10 cellular contexts compared by ENCODE assay signal in the genomic region with DNA sequence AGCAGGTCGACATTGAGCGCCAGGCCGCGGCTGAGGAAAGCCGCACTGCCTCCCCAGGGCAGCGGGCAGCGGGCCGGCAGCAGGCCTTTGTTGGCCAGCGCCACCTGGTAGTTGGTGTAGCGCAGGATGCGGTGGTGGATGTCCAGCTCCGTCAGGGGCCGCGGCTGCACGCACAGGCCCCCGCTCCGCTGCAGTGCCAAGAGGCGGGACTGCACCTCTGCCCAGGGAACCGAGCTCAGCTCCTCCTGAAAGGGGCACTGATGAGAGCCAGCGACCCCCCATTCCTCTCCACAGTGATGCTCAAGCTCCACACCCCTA. TPM values are rescaled to one million over a fixed set of nuclear protein-coding genes. Genes with fewer than 3 reads are reported as not detected.
A peak's percentile ranks its signal among the peaks of the same experiment; 100 is the strongest.
DNase-seq lines count a peak whose midpoint lies in the region; ATAC-seq lines count a peak whose summit lies in the region.
"Had no signal": no experiment of that assay in that cellular context is flagged by ENCODE, and none has a peak within 500 bp of the region (broad histone marks: within the 10 kb centered on the region; RNA-seq: fewer than 3 reads in every experiment).

No MANE protein-coding gene starts in this region.

- no peaks in the 10 kb centered on the region for H4K20me1 ChIP-seq in GM23248 (ENCODE audit: insufficient read depth)

- H3K36me3 ChIP-seq in GM23248 (ENCODE audit: low read depth) = no peaks in the 10 kb centered on the region
- no peaks in the 10 kb centered on the region for H3K36me3 ChIP-seq in iPS-15b (ENCODE audit: control insufficient read depth, insufficient read depth, low read length)
- no peaks in the 10 kb centered on the region for H3K36me3 ChIP-seq in skeletal muscle satellite cell (ENCODE audit: insufficient read depth, low read length)

- no peak overlapping the region for H3K27ac ChIP-seq in GM23248

- WGBS in GM23248 (ENCODE audit: low coverage in 1 of 2, low lambda C conversion rate in 2 of 2, missing lambda C conversion rate in 2 of 2), 2 experiments = 21 to 26% methylated on average over 17 to 19 of the region's 20 CpGs

- in situ Hi-C loops in GM23248 (cut with MboI) = no loop called here

- H3K4me2 ChIP-seq in GM23248 (ENCODE audit: unreplicated experiment) = no peak overlapping the region
- H3K4me2 ChIP-seq in skeletal muscle satellite cell (ENCODE audit: low read length) = peak overlapping the region; percentile 80

- POLR2A ChIA-PET in activated CD8-positive, alpha-beta T cell treated with anti-CD3 and anti-CD28 coated beads, Interleukin-2, amount 10 ng/mL, durations not matched to agents 7 days and 5 days (lab: Charles Lee) = interaction anchor here (0.6 to 1.7 kb wide), 3 partner anchors 9 to 88 kb away, joined by 3 to 10 read pairs (median 3); partner anchors contain the start of gene ABCB8

- H2AFZ ChIP-seq in GM23248 = 0 out of 2 replicates have a peak overlapping the region, but pooled peaks have one; percentile 28

- peaks cover 50% of the 10 kb centered on the region for H3K4me1 Mint-ChIP-seq in activated CD8-positive, alpha-beta T cell treated with anti-CD3 and anti-CD28 coated beads, Interleukin-2, amount 10 ng/mL, durations not matched to agents 7 days and 5 days (ENCODE audit: low read depth)

- H3K9ac ChIP-seq in GM23248 (no peak overlapping the region), iPS-15b (ENCODE audit: low read depth, low read length) (no peak overlapping the region), skeletal muscle satellite cell (ENCODE audit: low read depth, low read length) (no peak overlapping the region)

- no peaks in the 10 kb centered on the region for H3K9me2 ChIP-seq in GM23248 (ENCODE audit: insufficient read depth)

- H3K4me1 ChIP-seq in GM23248 (ENCODE audit: insufficient read depth) = no peaks in the 10 kb centered on the region
- H3K4me1 ChIP-seq in iPS-15b (ENCODE audit: control insufficient read depth, insufficient read depth, low read length) = no peaks in the 10 kb centered on the region
- peaks cover 15% of the 10 kb centered on the region for H3K4me1 ChIP-seq in skeletal muscle satellite cell (ENCODE audit: control insufficient read depth, insufficient read depth, low read length)

- H3F3A ChIP-seq in GM23248 (ENCODE audit: insufficient read depth) = no peaks in the 10 kb centered on the region

- H3K27me3 Mint-ChIP-seq in activated CD8-positive, alpha-beta T cell treated with anti-CD3 and anti-CD28 coated beads, Interleukin-2, amount 10 ng/mL, durations not matched to agents 7 days and 5 days (ENCODE audit: low read depth) = peaks cover 28% of the 10 kb centered on the region

- DNase-seq in GM23248 (no peak), NCI-H1048 (lab: John Stamatoyannopoulos, UW) (no peak)
- no peak for DNase-seq in activated CD8-positive, alpha-beta T cell treated with anti-CD3 and anti-CD28 coated beads, Interleukin-2, amount 10 ng/mL, durations not matched to agents 7 days and 5 days
- DNase-seq: amniotic stem cell, MM.1S, NCI-H82 had no signal

- H3K27ac Mint-ChIP-seq in activated CD8-positive, alpha-beta T cell treated with anti-CD3 and anti-CD28 coated beads, Interleukin-2, amount 10 ng/mL, durations not matched to agents 7 days and 5 days = peak overlapping the region; percentile 8

- H3K36me3 Mint-ChIP-seq in activated CD8-positive, alpha-beta T cell treated with anti-CD3 and anti-CD28 coated beads, Interleukin-2, amount 10 ng/mL, durations not matched to agents 7 days and 5 days (ENCODE audit: low read depth) = peaks cover 14% of the 10 kb centered on the region

- H3K4me3 ChIP-seq in GM23248 (no peak overlapping the region), iPS-15b (ENCODE audit: low read depth, low read length) (peak overlapping the region; percentile 22), skeletal muscle satellite cell (ENCODE audit: low read length) (peak overlapping the region; percentile 56)

- CTCF ChIA-PET in activated CD8-positive, alpha-beta T cell treated with anti-CD3 and anti-CD28 coated beads, Interleukin-2, amount 10 ng/mL, durations not matched to agents 7 days and 5 days (lab: Charles Lee) = interaction anchor here (0.8 to 3.9 kb wide), 24 partner anchors 10 to 303 kb away, joined by 3 to 53 read pairs (median 8); partner anchors contain the start of genes ABCB8, ABCF2, FASTK and GIMAP1

- H3K9me3 ChIP-seq in GM23248 (ENCODE audit: low read depth) (no peaks in the 10 kb centered on the region), iPS-15b (ENCODE audit: control insufficient read depth, insufficient read depth, low read length) (no peaks in the 10 kb centered on the region), skeletal muscle satellite cell (replicated peaks; ENCODE audit: low read length) (no peaks in the 10 kb centered on the region)

- no peak for ATAC-seq in activated CD8-positive, alpha-beta T cell treated with anti-CD3 and anti-CD28 coated beads, Interleukin-2, amount 10 ng/mL, durations not matched to agents 7 days and 5 days
- ATAC-seq in GM19328 (IDR thresholded peaks at IDR 0.05; ENCODE audit: unreplicated experiment) (no peak), GM21526 (IDR thresholded peaks at IDR 0.05; ENCODE audit: low FRiP score, unreplicated experiment) (no peak)

- H3K79me2 ChIP-seq in GM23248 (ENCODE audit: insufficient read depth) = no peaks in the 10 kb centered on the region

- H3K27me3 ChIP-seq in GM23248 (replicated peaks; ENCODE audit: insufficient read depth) = peaks cover 19% of the 10 kb centered on the region
- H3K27me3 ChIP-seq in iPS-15b (ENCODE audit: control insufficient read depth, insufficient read depth, low read length) = peaks cover 58% of the 10 kb centered on the region
- peaks cover 63% of the 10 kb centered on the region for H3K27me3 ChIP-seq in skeletal muscle satellite cell (ENCODE audit: control insufficient read depth, insufficient read depth, low read length)

- H3K4me3 Mint-ChIP-seq in activated CD8-positive, alpha-beta T cell treated with anti-CD3 and anti-CD28 coated beads, Interleukin-2, amount 10 ng/mL, durations not matched to agents 7 days and 5 days = peak overlapping the region; percentile 15

- H3K9me3 Mint-ChIP-seq in activated CD8-positive, alpha-beta T cell treated with anti-CD3 and anti-CD28 coated beads, Interleukin-2, amount 10 ng/mL, durations not matched to agents 7 days and 5 days (ENCODE audit: insufficient read depth) = no peaks in the 10 kb centered on the region

RNA-seq across cellular contexts. Expression of gene ATG9B, which starts 5.2 kb away (rescaled TPM):
- not detected in 2 replicates for total RNA-seq in GM23248 (2014; rRNA removed; shearing (Covaris generic))
- 0.79 and 0.81 TPM in 2 replicates for polyA plus RNA-seq in GM23248 (2016; fragmentation: Nextera tagmentation; extraction: Ambion mirVana)
- total RNA-seq in activated CD8-positive, alpha-beta T cell treated with anti-CD3 and anti-CD28 coated beads, Interleukin-2, amount 10 ng/mL, durations not matched to agents 7 days and 5 days = 1 to 10 TPM; 6.8 to 7.4 TPM
- total RNA-seq in skeletal muscle satellite cell (2012; rRNA removed) = 0.25 and 1.1 TPM in 2 replicates

RNA-seq across cellular contexts. Expression of gene ABCB8, which starts 9.2 kb away (rescaled TPM):
- 31.6 and 32.2 TPM in 2 replicates for total RNA-seq in GM23248 (2014; rRNA removed; shearing (Covaris generic))
- polyA plus RNA-seq in GM23248 (2016; fragmentation: Nextera tagmentation; extraction: Ambion mirVana) = 28.5 and 29.6 TPM in 2 replicates
- total RNA-seq in activated CD8-positive, alpha-beta T cell treated with anti-CD3 and anti-CD28 coated beads, Interleukin-2, amount 10 ng/mL, durations not matched to agents 7 days and 5 days = 10 to 100 TPM; 48.0 to 49.5 TPM
- 36.9 and 41.8 TPM in 2 replicates for total RNA-seq in skeletal muscle satellite cell (2012; rRNA removed)

RNA-seq across cellular contexts. Expression of gene NOS3, which starts 28.3 kb away (rescaled TPM):
- total RNA-seq in GM23248 (2014; rRNA removed; shearing (Covaris generic)) = 0.13 and 0.32 TPM in 2 replicates
- 0.61 and 0.83 TPM in 2 replicates for polyA plus RNA-seq in GM23248 (2016; fragmentation: Nextera tagmentation; extraction: Ambion mirVana)
- total RNA-seq in activated CD8-positive, alpha-beta T cell treated with anti-CD3 and anti-CD28 coated beads, Interleukin-2, amount 10 ng/mL, durations not matched to agents 7 days and 5 days = 10 to 100 TPM; 12.2 to 13.8 TPM
- total RNA-seq in skeletal muscle satellite cell (2012; rRNA removed) = 1.7 and 4.8 TPM in 2 replicates

RNA-seq across cellular contexts. Expression of gene ASIC3, which starts 29.2 kb away (rescaled TPM):
- 1.1 TPM in 1 of 2 replicates, not detected in the other for total RNA-seq in GM23248 (2014; rRNA removed; shearing (Covaris generic))
- 0.26 TPM in 1 of 2 replicates, not detected in the other for polyA plus RNA-seq in GM23248 (2016; fragmentation: Nextera tagmentation; extraction: Ambion mirVana)
- total RNA-seq in activated CD8-positive, alpha-beta T cell treated with anti-CD3 and anti-CD28 coated beads, Interleukin-2, amount 10 ng/mL, durations not matched to agents 7 days and 5 days = 1 to 10 TPM; 2.8 to 3.2 TPM
- total RNA-seq in skeletal muscle satellite cell (2012; rRNA removed) = 0.22 TPM in 1 of 2 replicates, not detected in the other

RNA-seq across cellular contexts. Expression of gene CDK5, which starts 38.6 kb away (rescaled TPM):
- total RNA-seq in GM23248 (2014; rRNA removed; shearing (Covaris generic)) = 16.2 and 27.7 TPM in 2 replicates
- 27.6 and 28.3 TPM in 2 replicates for polyA plus RNA-seq in GM23248 (2016; fragmentation: Nextera tagmentation; extraction: Ambion mirVana)
- 10 to 100 TPM; 20.3 to 21.0 TPM for total RNA-seq in activated CD8-positive, alpha-beta T cell treated with anti-CD3 and anti-CD28 coated beads, Interleukin-2, amount 10 ng/mL, durations not matched to agents 7 days and 5 days
- 15.7 and 18.1 TPM in 2 replicates for total RNA-seq in skeletal muscle satellite cell (2012; rRNA removed)
